Comparison of ENCODE assay signal across 18 cellular contexts in the genomic region with DNA sequence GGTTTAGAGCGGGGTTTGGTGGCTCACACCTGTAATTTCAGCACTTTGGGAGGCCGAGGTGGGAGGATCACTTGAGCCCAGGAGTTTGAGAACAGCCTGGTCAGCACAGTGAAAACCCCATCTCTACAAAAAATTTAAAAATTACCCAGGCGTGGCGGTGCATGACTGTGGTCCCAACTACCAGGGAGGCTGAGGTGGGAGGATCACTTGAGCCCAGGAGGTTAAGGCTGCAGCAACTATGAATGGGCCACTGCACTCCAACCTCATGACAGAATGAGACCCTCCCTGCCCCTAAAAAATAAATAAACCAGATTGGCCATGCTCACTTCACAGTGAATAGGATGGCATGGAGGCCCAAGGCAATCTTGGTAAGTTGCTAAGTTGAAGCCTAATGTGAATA.
"Had no signal": no experiment of that assay in that cellular context is flagged by ENCODE, and none has a peak within 500 bp of the region (broad histone marks: within the 10 kb centered on the region; RNA-seq: fewer than 3 reads in every experiment).

No MANE protein-coding gene starts in this region.

- H3K27me3 ChIP-seq: sigmoid colon, stomach, uterus had no signal

- DNase-seq: effector CD4-positive, alpha-beta T cell; erythroblast; foreskin keratinocyte; left colon; left ventricle myocardium superior; psoas muscle; retina; sigmoid colon; stimulated activated CD4-positive, alpha-beta T cell treated with anti-CD3 and anti-CD28 coated beads, Interleukin-12 subunit alpha, Interleukin-12 subunit beta, amount 100 ng/mL, for 4 hours; stimulated activated naive CD4-positive, alpha-beta T cell; stomach; trophoblast cell; uterus had no signal

- H3K27ac ChIP-seq: foreskin keratinocyte, psoas muscle had no signal

- H3K4me3 ChIP-seq: lung, psoas muscle, sigmoid colon, skin epidermis, stomach, thoracic aorta, uterus had no signal

- H3K4me1 ChIP-seq: foreskin keratinocyte had no signal

- FAIRE-seq: endothelial cell of umbilical vein, kidney had no signal

- H3K36me3 ChIP-seq: sigmoid colon, stomach, thoracic aorta, uterus had no signal

- ATAC-seq: foreskin keratinocyte had no signal

- H3K9me3 ChIP-seq: psoas muscle, stomach, thoracic aorta, uterus had no signal
